Comparison of ENCODE assay signal across 32 cellular contexts in genomic region chr2:202105025-202105424, GRCh38. TPM values are rescaled to one million over a fixed set of nuclear protein-coding genes. Genes with fewer than 3 reads are reported as not detected.
"Had no signal": no experiment of that assay in that cellular context is flagged by ENCODE, and none has a peak within 500 bp of the region (broad histone marks: within the 10 kb centered on the region; RNA-seq: fewer than 3 reads in every experiment).

No MANE protein-coding gene starts in this region.

- H3K36me3 ChIP-seq: brain microvascular endothelial cell, esophagus squamous epithelium, gastroesophageal sphincter, heart right ventricle, WERI-Rb-1 had no signal

- ATAC-seq: activated CD4-positive, CD25-positive, alpha-beta regulatory T cell treated with anti-CD3 and anti-CD28 coated beads, Interleukin-2, amount 50 U/mL, for 24 hours; activated T-cell treated with anti-CD3 and anti-CD28 coated beads, Interleukin-2, amount 50 U/mL, for 4 hours; effector memory CD8-positive, alpha-beta T cell; gastroesophageal sphincter; heart right ventricle had no signal

- H3K36me3 Mint-ChIP-seq: activated naive CD8-positive, alpha-beta T cell had no signal

- H3K9me3 ChIP-seq: esophagus squamous epithelium, gastroesophageal sphincter, heart right ventricle had no signal

- FAIRE-seq: astrocyte, bronchial epithelial cell had no signal

- H3K27ac ChIP-seq: brain microvascular endothelial cell, coronary artery, epithelial cell of prostate, esophagus squamous epithelium, gastroesophageal sphincter, heart right ventricle, hepatocyte, WERI-Rb-1 had no signal

- H3K27ac Mint-ChIP-seq: activated B cell treated with CpG ODN at 0.5 μM for 24 hours; activated CD8-positive, alpha-beta T cell treated with anti-CD3 and anti-CD28 coated beads for 36 hours; activated naive CD8-positive, alpha-beta T cell; activated T-helper 17 cell treated with anti-CD3 and anti-CD28 coated beads, Interleukin-2, amount 50 U/mL, for 72 hours; effector memory CD8-positive, alpha-beta T cell; T-helper 2 cell treated with Interferon-gamma antibody and Interleukin-4, amounts not matched to agents 5 μg/mL and 100 μg/mL, for 36 hours had no signal

- H2AFZ ChIP-seq: hepatocyte had no signal

- H3K4me1 Mint-ChIP-seq: activated B cell treated with CpG ODN at 0.5 μM for 24 hours; activated T-helper 17 cell treated with anti-CD3 and anti-CD28 coated beads, Interleukin-2, amount 50 U/mL, for 72 hours; central memory CD8-positive, alpha-beta T cell had no signal

- H3K4me3 Mint-ChIP-seq: activated B cell treated with CpG ODN at 0.5 μM for 24 hours; activated CD8-positive, alpha-beta T cell treated with anti-CD3 and anti-CD28 coated beads for 36 hours; activated naive CD8-positive, alpha-beta T cell; activated T-cell treated with anti-CD3 and anti-CD28 coated beads, Interleukin-2, amount 50 U/mL, for 4 hours; activated T-helper 17 cell treated with anti-CD3 and anti-CD28 coated beads, Interleukin-2, amount 50 U/mL, for 72 hours; central memory CD8-positive, alpha-beta T cell; effector memory CD8-positive, alpha-beta T cell; T-helper 2 cell treated with Interferon-gamma antibody and Interleukin-4, amounts not matched to agents 5 μg/mL and 100 μg/mL, for 36 hours had no signal

- H3K9me3 Mint-ChIP-seq: activated B cell treated with CpG ODN at 0.5 μM for 24 hours; activated CD8-positive, alpha-beta T cell treated with anti-CD3 and anti-CD28 coated beads for 36 hours; activated T-cell treated with anti-CD3 and anti-CD28 coated beads, Interleukin-2, amount 50 U/mL, for 4 hours; activated T-helper 17 cell treated with anti-CD3 and anti-CD28 coated beads, Interleukin-2, amount 50 U/mL, for 72 hours; central memory CD8-positive, alpha-beta T cell; effector memory CD8-positive, alpha-beta T cell; T-helper 2 cell treated with Interferon-gamma antibody and Interleukin-4, amounts not matched to agents 5 μg/mL and 100 μg/mL, for 36 hours had no signal

- H3K4me3 ChIP-seq: coronary artery, esophagus squamous epithelium, gastroesophageal sphincter, heart right ventricle, hepatocyte had no signal

- H3K27me3 ChIP-seq: brain microvascular endothelial cell, esophagus squamous epithelium, gastroesophageal sphincter, hepatocyte had no signal

- H3K4me2 ChIP-seq: hepatocyte had no signal

- H3K79me2 ChIP-seq: hepatocyte had no signal

- DNase-seq: activated B cell treated with CpG ODN at 0.5 μM for 24 hours; activated CD4-positive, alpha-beta T cell treated with anti-CD3 and anti-CD28 coated beads, Interleukin-2, amount 50 U/mL, for 1 hour; activated CD8-positive, alpha-beta memory T cell treated with anti-CD3 and anti-CD28 coated beads for 24 hours; activated effector memory CD4-positive, alpha-beta T cell treated with Interleukin-2 at 50 U/mL for 16 hours; activated gamma-delta T cell treated with Interleukin-2 at 50 U/mL for 16 hours; activated T-cell treated with anti-CD3 and anti-CD28 coated beads, Interleukin-2, amount 50 U/mL, for 4 hours; anterior cingulate cortex; effector CD4-positive, alpha-beta T cell; effector memory CD8-positive, alpha-beta T cell; esophagus squamous epithelium; heart right ventricle; T1000 had no signal

RNA-seq across cellular contexts. Expression of gene KIAA2012, which starts 32.0 kb away (rescaled TPM):
- total RNA-seq: activated B cell treated with CpG ODN at 0.5 μM for 24 hours; activated CD8-positive, alpha-beta T cell treated with anti-CD3 and anti-CD28 coated beads for 36 hours; activated T-cell treated with anti-CD3 and anti-CD28 coated beads, Interleukin-2, amount 50 U/mL, for 4 hours; activated T-helper 17 cell treated with anti-CD3 and anti-CD28 coated beads, Interleukin-2, amount 50 U/mL, for 72 hours; astrocyte; bronchial epithelial cell; cardiac septum; dermis blood vessel endothelial cell; endothelial cell of umbilical vein; esophagus squamous epithelium; fibroblast of lung; gastroesophageal sphincter; glomerular endothelial cell; heart right ventricle had no signal
- polyA plus RNA-seq: endothelial cell of umbilical vein, esophagus, heart right ventricle, hepatocyte had no signal
